Comparison of ENCODE assay signal across 8 cellular contexts in genomic region chr11:96228472-96228871, GRCh38.
DNase-seq lines count a peak whose midpoint lies in the region; ATAC-seq lines count a peak whose summit lies in the region.

No MANE protein-coding gene starts in this region.

- peaks cover 37% of the 10 kb centered on the region for H3K4me1 ChIP-seq in SJSA1 (replicated peaks)

- no peaks in the 10 kb centered on the region for H3K9me3 ChIP-seq in SJSA1 (replicated peaks)

- DNase-seq in Daoy (ENCODE audit: low read depth) (peak; percentile 93), SJSA1 (ENCODE audit: low read depth in 1 of 2, low spot score in 2 of 2) (peak; percentile 83 to 88), glomerular endothelial cell (ENCODE audit: extremely low read depth, low read depth, low spot score) (peak; percentile 97), pulmonary artery endothelial cell (ENCODE audit: low read depth, low spot score) (peak; percentile 93), OCI-M2 (lab: John Stamatoyannopoulos, UW; ENCODE audit: unreplicated experiment) (no peak), D341Med (ENCODE audit: low spot score) (no peak)
- no peak for DNase-seq in stimulated activated CD4-positive, alpha-beta T cell treated with anti-CD3 and anti-CD28 coated beads, Interleukin-12 subunit alpha, Interleukin-12 subunit beta, amount 100 ng/mL, for 4 hours

- peak overlapping the region; percentile 94 for H3K27ac ChIP-seq in SJSA1

- ATAC-seq in HG03460 (IDR thresholded peaks at IDR 0.05; ENCODE audit: unreplicated experiment) = no peak

- no peak overlapping the region for H3K4me3 ChIP-seq in SJSA1

- H3K27me3 ChIP-seq in SJSA1 (replicated peaks) = no peaks in the 10 kb centered on the region

- H3K36me3 ChIP-seq in SJSA1 = no peaks in the 10 kb centered on the region

Comparison
In these comparisons a context has a peak if more than half of its experiments do, and no peak if none do; other contexts are left out.
1. DNase-seq: peak in Daoy (single experiment), SJSA1 (2 of 2), glomerular endothelial cell (single experiment) and pulmonary artery endothelial cell (single experiment); none in stimulated activated CD4-positive, alpha-beta T cell treated with anti-CD3 and anti-CD28 coated beads, Interleukin-12 subunit alpha, Interleukin-12 subunit beta, amount 100 ng/mL, for 4 hours (single experiment), OCI-M2 (single experiment) and D341Med (single experiment).